18 cellular contexts compared by ENCODE assay signal in genomic region chr6:4289770-4290320, GRCh38.
DNase-seq lines count a peak whose midpoint lies in the region; FAIRE-seq and TF ChIP-seq lines count a peak whose summit lies in the region.
"Had no signal": no experiment of that assay in that cellular context is flagged by ENCODE, and none has a peak within 500 bp of the region (broad histone marks: within the 10 kb centered on the region; RNA-seq: fewer than 3 reads in every experiment).

No MANE protein-coding gene starts in this region.

- FAIRE-seq in HTR-8/SVneo (lab: Jason Lieb, UNC) (peak; percentile 9), GM12891 (lab: Jason Lieb, UNC) (no peak)
- FAIRE-seq: D721Med, G401.6, GM12892, GM18507 had no signal

- H3K9me3 ChIP-seq in HEK293 (ENCODE audit: control insufficient read depth, insufficient read depth, low read depth, low read length) = no peaks in the 10 kb centered on the region
- H3K9me3 ChIP-seq: BLaER1 treated with 17β-estradiol and CSF1 and Interleukin-3, amounts not matched to agents 10 nM and 100 nM; HAP-1 had no signal

- POLR2A ChIA-PET in HEK293 (lab: Yijun Ruan, JAX) = no interaction called here

- no peak overlapping the region for H3K4me3 ChIP-seq in HEK293 (ENCODE audit: low read depth, low read length)
- H3K4me3 ChIP-seq: BLaER1 treated with 17β-estradiol and CSF1 and Interleukin-3, amounts not matched to agents 10 nM and 100 nM; GM23248; HAP-1 had no signal

- no peak for TF ChIP-seq POLR2A in GM12891 (IDR thresholded peaks at IDR 0.05; ENCODE audit: low read depth, low read length)

- H3K4me1 ChIP-seq in HEK293 (ENCODE audit: control insufficient read depth, insufficient read depth, low read length) = no peaks in the 10 kb centered on the region; the same call in 1 of the 2 replicates

- no peak overlapping the region for H3K27ac ChIP-seq in HEK293 (ENCODE audit: extremely low read depth, low read depth, low read length)
- H3K27ac ChIP-seq: BLaER1 treated with 17β-estradiol and CSF1 and Interleukin-3, amounts not matched to agents 10 nM and 100 nM; GM23248 had no signal

- DNase-seq in HTR-8/SVneo (ENCODE audit: insufficient read length, low spot score) (no peak), NCI-H748 (lab: John Stamatoyannopoulos, UW; ENCODE audit: unreplicated experiment) (peak; percentile 64), ecto neural progenitor cell (ENCODE audit: low spot score) (peak; percentile 7), COLO668 (lab: John Stamatoyannopoulos, UW; ENCODE audit: unreplicated experiment) (no peak), GM12891 (ENCODE audit: insufficient read length, low spot score) (no peak)
- no peak for DNase-seq in activated naive CD4-positive, alpha-beta T cell treated with anti-CD3 and anti-CD28 coated beads, Interleukin-2, amount 50 U/mL, for 16 hours
- DNase-seq: CD8-positive, alpha-beta T cell; COR-L47; GM23248; IMR-90; KBM-7 had no signal

- H3K36me3 ChIP-seq in HEK293 (ENCODE audit: control insufficient read depth in 2 of 2, insufficient read depth in 1 of 2, low read length in 2 of 2) = no peaks in the 10 kb centered on the region
- H3K36me3 ChIP-seq: BLaER1 treated with 17β-estradiol and CSF1 and Interleukin-3, amounts not matched to agents 10 nM and 100 nM; HAP-1 had no signal

- TF ChIP-seq CTCF in HEK293 (tag by site-specific recombination; IDR thresholded peaks at IDR 0.05) = no peak

- CTCF ChIA-PET in HEK293 (lab: Yijun Ruan, JAX) = no interaction called here

TF ChIP-seq in HEK293, 187 proteins besides CTCF, POLR2A, EP300 and RAD21:
- TF ChIP-seq ZNF366 (tag by site-specific recombination; conservative IDR thresholded peaks at IDR 0.05) (0 out of 2 replicates have a peak, but pooled peaks have one; percentile 9), ZNF571 (tag by site-specific recombination; IDR thresholded peaks at IDR 0.05) (no peak), ZBTB21 (tag by site-specific recombination; IDR thresholded peaks at IDR 0.05) (0 out of 2 replicates have a peak, but pooled peaks have one; percentile 42), ZNF692 (tag by site-specific recombination; IDR thresholded peaks at IDR 0.05) (peak; percentile 94), SP7 (tag by site-specific recombination; IDR thresholded peaks at IDR 0.05) (peak; percentile 69), ZFP69B (tag by site-specific recombination; IDR thresholded peaks at IDR 0.05) (peak; percentile 83; the same call in 1 of the 2 replicates), ZNF629 (tag by site-specific recombination; IDR thresholded peaks at IDR 0.05) (peak; percentile 61), BCL11B (tag by site-specific recombination; IDR thresholded peaks at IDR 0.05; ENCODE audit: low read depth) (no peak)

TF ChIP-seq in GM12891, 5 proteins besides CTCF, POLR2A, EP300 and RAD21:
- TF ChIP-seq POLR2AphosphoS5 (IDR thresholded peaks at IDR 0.05; ENCODE audit: low read depth, low read length) = no peak
- no peak for TF ChIP-seq SPI1 (IDR thresholded peaks at IDR 0.05; ENCODE audit: low read depth, low read length)
- no peak for TF ChIP-seq POU2F2 (IDR thresholded peaks at IDR 0.05; ENCODE audit: low read depth, low read length)
- TF ChIP-seq PAX5 (IDR thresholded peaks at IDR 0.05; ENCODE audit: insufficient read depth, low read length, severe bottlenecking) = no peak
- TF ChIP-seq TAF1 (IDR thresholded peaks at IDR 0.05; ENCODE audit: low read depth, low read length) = no peak

Comparison
In these comparisons a context has a peak if more than half of its experiments do, and no peak if none do; other contexts are left out.
1. DNase-seq: peak in NCI-H748 (single experiment) and ecto neural progenitor cell (single experiment); none in HTR-8/SVneo (single experiment), activated naive CD4-positive, alpha-beta T cell treated with anti-CD3 and anti-CD28 coated beads, Interleukin-2, amount 50 U/mL, for 16 hours (single experiment), COLO668 (single experiment) and GM12891 (single experiment).